1 cellular context compared by ENCODE assay signal in genomic region chr17:14737984-14738651, GRCh38.
TF ChIP-seq lines count a peak whose summit lies in the region.

No MANE protein-coding gene starts in this region.

TF ChIP-seq in HepG2, 621 proteins besides CTCF, POLR2A, EP300 and RAD21 (continued from another document and continues in another):
- TF ChIP-seq GMEB2 (CRISPR knock-in tag; IDR thresholded peaks at IDR 0.05; ENCODE audit: low read depth), result 0 out of 2 replicates have a peak, but pooled peaks have one; percentile 11
- 0 out of 2 replicates have a peak, but pooled peaks have one; percentile 37 for TF ChIP-seq ZNF772 (CRISPR knock-in tag; IDR thresholded peaks at IDR 0.05)
- peak; percentile 67 for TF ChIP-seq IRF2 (CRISPR knock-in tag; IDR thresholded peaks at IDR 0.05)
- peak; percentile 73; the same call in 1 of the 2 replicates for TF ChIP-seq KAT8 (CRISPR knock-in tag; IDR thresholded peaks at IDR 0.05)
- no peak for TF ChIP-seq WIZ (CRISPR knock-in tag; IDR thresholded peaks at IDR 0.05)
- TF ChIP-seq TBL1XR1 (IDR thresholded peaks at IDR 0.05; ENCODE audit: borderline replicate concordance, low read length, partially characterized antibody), result peak; percentile 17
- peak; percentile 33; the same call in 1 of the 2 replicates for TF ChIP-seq SKIL (CRISPR knock-in tag; IDR thresholded peaks at IDR 0.05; ENCODE audit: borderline replicate concordance)
- TF ChIP-seq GATA4 (IDR thresholded peaks at IDR 0.05; ENCODE audit: borderline replicate concordance, low read depth), result 0 out of 2 replicates have a peak, but pooled peaks have one; percentile 34
- peak; percentile 44; the same call in 1 of the 2 replicates for TF ChIP-seq PHF20 (CRISPR knock-in tag; IDR thresholded peaks at IDR 0.05)
- peak; percentile 64; the same call in 1 of the 2 replicates for TF ChIP-seq ZNF691 (CRISPR knock-in tag; IDR thresholded peaks at IDR 0.05; ENCODE audit: borderline replicate concordance, low read depth)
- peak; percentile 41; the same call in 1 of the 2 replicates for TF ChIP-seq FOXP4 (CRISPR knock-in tag; IDR thresholded peaks at IDR 0.05)
- TF ChIP-seq IKZF4 (CRISPR knock-in tag; IDR thresholded peaks at IDR 0.05; ENCODE audit: borderline replicate concordance, low read depth, not compliant biosample characterization), result no peak
- TF ChIP-seq KDM6A (CRISPR knock-in tag; IDR thresholded peaks at IDR 0.05; ENCODE audit: low read depth), result 0 out of 2 replicates have a peak, but pooled peaks have one; percentile 21
- peak; percentile 58; the same call in 1 of the 2 replicates for TF ChIP-seq ZKSCAN8 (CRISPR knock-in tag; IDR thresholded peaks at IDR 0.05; ENCODE audit: borderline replicate concordance)
- TF ChIP-seq BHLHE40 (IDR thresholded peaks at IDR 0.05; ENCODE audit: low read length), result 0 out of 2 replicates have a peak, but pooled peaks have one; percentile 4
- TF ChIP-seq SP1 (IDR thresholded peaks at IDR 0.05), result no peak
- 0 out of 2 replicates have a peak, but pooled peaks have one; percentile 38 for TF ChIP-seq SP1 (CRISPR knock-in tag; IDR thresholded peaks at IDR 0.05)
- peak; percentile 77; the same call in 1 of the 2 replicates for TF ChIP-seq ZFP36L1 (CRISPR knock-in tag; IDR thresholded peaks at IDR 0.05)
- peak; percentile 54 for TF ChIP-seq TCF7 (IDR thresholded peaks at IDR 0.05; ENCODE audit: low read depth)
- peak; percentile 47; the same call in 1 of the 2 replicates for TF ChIP-seq FOXC1 (CRISPR knock-in tag; IDR thresholded peaks at IDR 0.05; ENCODE audit: borderline replicate concordance)
- TF ChIP-seq NR2F2 (IDR thresholded peaks at IDR 0.05; ENCODE audit: borderline replicate concordance, low read depth), result peak; percentile 67
- 0 out of 2 replicates have a peak, but pooled peaks have one; percentile 29 for TF ChIP-seq RERE (CRISPR knock-in tag; IDR thresholded peaks at IDR 0.05; ENCODE audit: low read depth)
- peak; percentile 93 for TF ChIP-seq FOXA3 (CRISPR knock-in tag; IDR thresholded peaks at IDR 0.05)
- peak; percentile 47; the same call in 1 of the 2 replicates for TF ChIP-seq EHMT2 (IDR thresholded peaks at IDR 0.05; ENCODE audit: borderline replicate concordance, low read depth, low read length)
- TF ChIP-seq MAFF (IDR thresholded peaks at IDR 0.05; ENCODE audit: low read depth, low read length), result peak; percentile 89
- TF ChIP-seq SP140L (CRISPR knock-in tag; IDR thresholded peaks at IDR 0.05; ENCODE audit: borderline replicate concordance), result no peak
- TF ChIP-seq ZNF350 (CRISPR knock-in tag; IDR thresholded peaks at IDR 0.05; ENCODE audit: borderline replicate concordance, low read depth), result peak; percentile 89
- TF ChIP-seq ZNF124 (CRISPR knock-in tag; IDR thresholded peaks at IDR 0.05), result no peak; the same call in none of the 2 replicates
- peak; percentile 78; the same call in 1 of the 2 replicates for TF ChIP-seq SOX5 (CRISPR knock-in tag; IDR thresholded peaks at IDR 0.05; ENCODE audit: borderline replicate concordance)
- peak; percentile 84 for TF ChIP-seq SMAD3 (CRISPR knock-in tag; IDR thresholded peaks at IDR 0.05)
- TF ChIP-seq DNMT1 (CRISPR knock-in tag; IDR thresholded peaks at IDR 0.05), result no peak
- no peak; the same call in 1 of the 2 replicates for TF ChIP-seq ZNF362 (CRISPR knock-in tag; IDR thresholded peaks at IDR 0.05; ENCODE audit: borderline replicate concordance)
- no peak for TF ChIP-seq ZFP62 (CRISPR knock-in tag; IDR thresholded peaks at IDR 0.05)
- TF ChIP-seq ZNF136 (CRISPR knock-in tag; IDR thresholded peaks at IDR 0.05; ENCODE audit: low read depth), result no peak
- peak; percentile 52; the same call in 1 of the 2 replicates for TF ChIP-seq KDM3A (CRISPR knock-in tag; IDR thresholded peaks at IDR 0.05; ENCODE audit: low read depth)
- peak; percentile 64; the same call in 1 of the 2 replicates for TF ChIP-seq MYC (CRISPR knock-in tag; IDR thresholded peaks at IDR 0.05; ENCODE audit: borderline replicate concordance)
- TF ChIP-seq E2F5 (CRISPR knock-in tag; conservative IDR thresholded peaks at IDR 0.05), result no peak
- TF ChIP-seq IKZF5 (CRISPR knock-in tag; IDR thresholded peaks at IDR 0.05), result peak; percentile 90
- TF ChIP-seq YY1 (IDR thresholded peaks at IDR 0.05; ENCODE audit: insufficient read depth, insufficient replicate concordance, low read depth, low read length), result peak; percentile 62
- TF ChIP-seq SRSF9 (IDR thresholded peaks at IDR 0.05; ENCODE audit: borderline replicate concordance, insufficient read depth, low read depth, low read length, poor library complexity, severe bottlenecking), result no peak
- no peak for TF ChIP-seq ZNF234 (CRISPR knock-in tag; conservative IDR thresholded peaks at IDR 0.05)
- peak; percentile 70 for TF ChIP-seq ZSCAN21 (CRISPR knock-in tag; IDR thresholded peaks at IDR 0.05; ENCODE audit: borderline replicate concordance)
- TF ChIP-seq ZNF7 (CRISPR knock-in tag; IDR thresholded peaks at IDR 0.05), result no peak
- TF ChIP-seq FOXP1 (IDR thresholded peaks at IDR 0.05), result peak; percentile 57; the same call in 1 of the 2 replicates
- TF ChIP-seq FOXP1 (CRISPR knock-in tag; IDR thresholded peaks at IDR 0.05), result peak; percentile 77
- peak; percentile 89; the same call in 2 of the 3 replicates for TF ChIP-seq MXI1 (IDR thresholded peaks at IDR 0.05; ENCODE audit: borderline replicate concordance, low read depth, low read length)
- TF ChIP-seq NR2C2 (CRISPR knock-in tag; IDR thresholded peaks at IDR 0.05; ENCODE audit: borderline replicate concordance), result peak; percentile 76
- TF ChIP-seq RARG (CRISPR knock-in tag; IDR thresholded peaks at IDR 0.05; ENCODE audit: low read depth), result no peak
- 0 out of 2 replicates have a peak, but pooled peaks have one; percentile 35 for TF ChIP-seq MIER2 (CRISPR knock-in tag; IDR thresholded peaks at IDR 0.05)
- peak; percentile 67; the same call in 1 of the 2 replicates for TF ChIP-seq YEATS4 (CRISPR knock-in tag; IDR thresholded peaks at IDR 0.05; ENCODE audit: borderline replicate concordance)
- peak; percentile 79 for TF ChIP-seq NFE2 (CRISPR knock-in tag; IDR thresholded peaks at IDR 0.05)
- no peak for TF ChIP-seq ZNF337 (CRISPR knock-in tag; IDR thresholded peaks at IDR 0.05; ENCODE audit: borderline replicate concordance, low read depth)
- 0 out of 2 replicates have a peak, but pooled peaks have one; percentile 60 for TF ChIP-seq ZNF225 (CRISPR knock-in tag; IDR thresholded peaks at IDR 0.05)
- peak; percentile 75 for TF ChIP-seq THAP11 (CRISPR knock-in tag; IDR thresholded peaks at IDR 0.05)
- TF ChIP-seq ZNF451 (CRISPR knock-in tag; IDR thresholded peaks at IDR 0.05), result peak; percentile 67; the same call in 1 of the 2 replicates
